ENCODE assay signal across 2 cellular contexts in the genomic region with DNA sequence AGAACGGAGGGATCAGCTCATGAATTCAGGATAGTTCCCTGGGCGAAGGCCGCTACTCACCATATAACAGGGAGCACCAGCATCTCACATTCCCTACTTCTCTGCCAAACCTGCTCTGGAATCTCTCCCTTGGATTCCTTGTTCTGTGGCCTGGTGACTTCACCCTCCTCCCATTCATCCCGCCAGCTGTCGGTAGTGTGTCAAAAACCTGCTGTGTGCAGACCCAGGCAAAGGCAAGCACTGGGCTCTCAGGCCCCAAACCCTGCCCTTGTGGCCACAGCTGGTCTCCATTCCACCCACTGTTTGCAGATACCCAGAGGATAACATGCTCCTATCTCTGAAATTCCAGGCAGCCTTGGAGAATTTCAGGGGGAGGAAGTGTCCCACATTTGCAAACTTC.
TF ChIP-seq lines count a peak whose summit lies in the region.

No MANE protein-coding gene starts in this region.

TF ChIP-seq in IMR-90, 13 proteins besides CTCF, POLR2A, EP300 and RAD21:
- no peak for TF ChIP-seq RFX5 (IDR thresholded peaks at IDR 0.05; ENCODE audit: low read depth, low read length)
- TF ChIP-seq SMC3 (IDR thresholded peaks at IDR 0.05; ENCODE audit: low read depth, low read length) = no peak
- TF ChIP-seq MXI1 (IDR thresholded peaks at IDR 0.05; ENCODE audit: borderline replicate concordance, low read depth, low read length) = no peak
- TF ChIP-seq CHD1 (IDR thresholded peaks at IDR 0.05; ENCODE audit: low read depth, low read length) = no peak
- TF ChIP-seq FOS (IDR thresholded peaks at IDR 0.05; ENCODE audit: low read depth, low read length) = no peak
- no peak for TF ChIP-seq BHLHE40 (IDR thresholded peaks at IDR 0.05; ENCODE audit: low read depth, low read length)
- TF ChIP-seq, protein P1, sequence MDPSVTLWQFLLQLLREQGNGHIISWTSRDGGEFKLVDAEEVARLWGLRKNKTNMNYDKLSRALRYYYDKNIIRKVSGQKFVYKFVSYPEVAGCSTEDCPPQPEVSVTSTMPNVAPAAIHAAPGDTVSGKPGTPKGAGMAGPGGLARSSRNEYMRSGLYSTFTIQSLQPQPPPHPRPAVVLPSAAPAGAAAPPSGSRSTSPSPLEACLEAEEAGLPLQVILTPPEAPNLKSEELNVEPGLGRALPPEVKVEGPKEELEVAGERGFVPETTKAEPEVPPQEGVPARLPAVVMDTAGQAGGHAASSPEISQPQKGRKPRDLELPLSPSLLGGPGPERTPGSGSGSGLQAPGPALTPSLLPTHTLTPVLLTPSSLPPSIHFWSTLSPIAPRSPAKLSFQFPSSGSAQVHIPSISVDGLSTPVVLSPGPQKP (IDR thresholded peaks at IDR 0.05; ENCODE audit: borderline replicate concordance, low read depth, low read length) = no peak
- TF ChIP-seq RCOR1 (IDR thresholded peaks at IDR 0.05; ENCODE audit: insufficient replicate concordance, low read length) = no peak
- TF ChIP-seq NFE2L2 (IDR thresholded peaks at IDR 0.05; ENCODE audit: low read depth, low read length) = no peak
- no peak for TF ChIP-seq MAZ (IDR thresholded peaks at IDR 0.05; ENCODE audit: borderline replicate concordance, low read depth, low read length)
- TF ChIP-seq MAFK (IDR thresholded peaks at IDR 0.05; ENCODE audit: low read depth, low read length) = no peak
- TF ChIP-seq, protein P2, sequence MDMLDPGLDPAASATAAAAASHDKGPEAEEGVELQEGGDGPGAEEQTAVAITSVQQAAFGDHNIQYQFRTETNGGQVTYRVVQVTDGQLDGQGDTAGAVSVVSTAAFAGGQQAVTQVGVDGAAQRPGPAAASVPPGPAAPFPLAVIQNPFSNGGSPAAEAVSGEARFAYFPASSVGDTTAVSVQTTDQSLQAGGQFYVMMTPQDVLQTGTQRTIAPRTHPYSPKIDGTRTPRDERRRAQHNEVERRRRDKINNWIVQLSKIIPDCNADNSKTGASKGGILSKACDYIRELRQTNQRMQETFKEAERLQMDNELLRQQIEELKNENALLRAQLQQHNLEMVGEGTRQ (IDR thresholded peaks at IDR 0.05; ENCODE audit: low read depth, low read length) = no peak
- TF ChIP-seq CEBPB (IDR thresholded peaks at IDR 0.05; ENCODE audit: low read depth, low read length) = no peak
TF ChIP-seq in IMR-90: peak in this region for 0.

TF ChIP-seq in K562, 482 proteins besides CTCF, POLR2A, EP300 and RAD21:
- TF ChIP-seq, protein P3, sequence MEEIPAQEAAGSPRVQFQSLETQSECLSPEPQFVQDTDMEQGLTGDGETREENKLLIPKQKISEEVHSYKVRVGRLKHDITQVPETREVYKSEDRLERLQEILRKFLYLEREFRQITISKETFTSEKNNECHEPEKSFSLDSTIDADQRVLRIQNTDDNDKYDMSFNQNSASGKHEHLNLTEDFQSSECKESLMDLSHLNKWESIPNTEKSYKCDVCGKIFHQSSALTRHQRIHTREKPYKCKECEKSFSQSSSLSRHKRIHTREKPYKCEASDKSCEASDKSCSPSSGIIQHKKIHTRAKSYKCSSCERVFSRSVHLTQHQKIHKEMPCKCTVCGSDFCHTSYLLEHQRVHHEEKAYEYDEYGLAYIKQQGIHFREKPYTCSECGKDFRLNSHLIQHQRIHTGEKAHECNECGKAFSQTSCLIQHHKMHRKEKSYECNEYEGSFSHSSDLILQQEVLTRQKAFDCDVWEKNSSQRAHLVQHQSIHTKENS (CRISPR knock-in tag; IDR thresholded peaks at IDR 0.05) = no peak
- no peak for TF ChIP-seq ZNF140 (CRISPR knock-in tag; IDR thresholded peaks at IDR 0.05)
- TF ChIP-seq TAL1 (IDR thresholded peaks at IDR 0.05) = no peak
- no peak for TF ChIP-seq SAFB2 (IDR thresholded peaks at IDR 0.05; ENCODE audit: borderline replicate concordance, low read depth, low read length, severe bottlenecking)
- no peak for TF ChIP-seq SIRT6 (IDR thresholded peaks at IDR 0.05; ENCODE audit: low read depth, low read length)
